Comparison of ENCODE assay signal across 18 cellular contexts in genomic region chr18:37453754-37454153, GRCh38.
DNase-seq lines count a peak whose midpoint lies in the region; ATAC-seq and TF ChIP-seq lines count a peak whose summit lies in the region.
"Had no signal": no experiment of that assay in that cellular context is flagged by ENCODE, and none has a peak within 500 bp of the region (broad histone marks: within the 10 kb centered on the region; RNA-seq: fewer than 3 reads in every experiment).

No MANE protein-coding gene starts in this region.

- H3K79me1 ChIP-seq in IMR-90 (ENCODE audit: low read depth in 1 of 2, low read length in 2 of 2) = no peaks in the 10 kb centered on the region

- H3K23ac ChIP-seq in IMR-90 (ENCODE audit: low read depth, low read length) = no peak overlapping the region

- dilution Hi-C loops in IMR-90 (cut with HindIII; ENCODE audit: low sequenced_read_pairs, unreplicated experiment) = no loop called here

- no peak overlapping the region for H3K14ac ChIP-seq in IMR-90 (replicated peaks; ENCODE audit: low read depth, low read length)

- 0 out of 2 replicates have a peak, but pooled peaks have one; percentile 19 for ATAC-seq in IMR-90 (ENCODE audit: low read depth)
- ATAC-seq in right cardiac atrium = no peak
- ATAC-seq: PC-3 had no signal

- H4K91ac ChIP-seq in IMR-90 (ENCODE audit: insufficient read depth, low read depth, low read length) = no peak overlapping the region

- TF ChIP-seq RAD21 in IMR-90 (IDR thresholded peaks at IDR 0.05; ENCODE audit: low read length) = no peak

- CTCF ChIA-PET in IMR-90 (lab: Yijun Ruan, JAX) = interaction anchor here (0.5 kb wide), 1 partner anchor 388 kb away, joined by 3 read pairs; no protein-coding TSS in a partner anchor

- H2BK5ac ChIP-seq in IMR-90 (ENCODE audit: low read depth, low read length, poor library complexity, severe bottlenecking) = no peak overlapping the region

- no peak overlapping the region for H4K5ac ChIP-seq in IMR-90 (ENCODE audit: low read depth, low read length)

- H2AK9ac ChIP-seq in IMR-90 (replicated peaks; ENCODE audit: low read depth, low read length, poor library complexity) = no peak overlapping the region

- DNase-seq in IMR-90 (no peak), colonic mucosa (no peak), mucosa of gallbladder (ENCODE audit: low spot score) (peak; percentile 36), sigmoid colon (no peak), right cardiac atrium (no peak), NCI-H2029 treated with DMSO at 0.1 percent for 48 hours (lab: John Stamatoyannopoulos, UW) (no peak), anterior cingulate cortex (lab: John Stamatoyannopoulos, UW) (no peak)
- no peak for DNase-seq in effector memory CD4-positive, alpha-beta T cell
- DNase-seq: Calu3; CD4-positive, alpha-beta T cell; DND-41; GDM1; KG1; NCI-H1092 treated with DMSO at 0.1 percent for 48 hours; NCI-H1694; NCI-H345; PC-3 had no signal

- H2AFZ ChIP-seq in IMR-90 (replicated peaks; ENCODE audit: low read length, poor library complexity) = no peak overlapping the region
- H2AFZ ChIP-seq: GM23248 had no signal

- H3K9me3 ChIP-seq in IMR-90 (ENCODE audit: control insufficient read depth, insufficient read depth, low read length) (no peaks in the 10 kb centered on the region), colonic mucosa (no peaks in the 10 kb centered on the region), sigmoid colon (no peaks in the 10 kb centered on the region), right cardiac atrium (ENCODE audit: control insufficient read depth, low read length) (no peaks in the 10 kb centered on the region)
- no peaks in the 10 kb centered on the region for H3K9me3 ChIP-seq in effector memory CD4-positive, alpha-beta T cell (ENCODE audit: control insufficient read depth, low read length)

- intact Hi-C loops in IMR-90 (cut with micrococcal nuclease) (no loop called here), colonic mucosa (cut with DNase I) (no loop called here), sigmoid colon (cut with DNase I) (no loop called here), right cardiac atrium (cut with DNase I) (no loop called here)

- H3K27me3 ChIP-seq in IMR-90 (ENCODE audit: control insufficient read depth, insufficient read depth, low read length) = peaks cover 14% of the 10 kb centered on the region; the same call in 1 of the 2 replicates
- H3K27me3 ChIP-seq in colonic mucosa = no peaks in the 10 kb centered on the region
- H3K27me3 ChIP-seq in sigmoid colon = no peaks in the 10 kb centered on the region
- H3K27me3 ChIP-seq in effector memory CD4-positive, alpha-beta T cell (replicated peaks; ENCODE audit: control insufficient read depth, insufficient read depth, low read length, poor library complexity, severe bottlenecking) = no peaks in the 10 kb centered on the region
- H3K27me3 ChIP-seq in right cardiac atrium (ENCODE audit: control insufficient read depth, insufficient read depth) = no peaks in the 10 kb centered on the region

- POLR2A ChIA-PET in IMR-90 (lab: Charles Lee; ENCODE audit: unreplicated experiment) = no interaction called here

- no peak overlapping the region for H2BK120ac ChIP-seq in IMR-90 (ENCODE audit: low read depth, low read length)

- no peak overlapping the region for H3K4me2 ChIP-seq in IMR-90 (ENCODE audit: low read depth, low read length)

- H2BK15ac ChIP-seq in IMR-90 (ENCODE audit: low read depth, low read length) = no peak overlapping the region

- H3K4me1 ChIP-seq in IMR-90 (ENCODE audit: control insufficient read depth, insufficient read depth, low read length) (peaks cover 11% of the 10 kb centered on the region; the same call in 1 of the 2 replicates), colonic mucosa (no peaks in the 10 kb centered on the region), sigmoid colon (peaks cover 0 to 41% (median 30%) of the 10 kb centered on the region in 4 donors), right cardiac atrium (ENCODE audit: control insufficient read depth, insufficient read depth, low read length) (no peaks in the 10 kb centered on the region)
- no peaks in the 10 kb centered on the region for H3K4me1 ChIP-seq in effector memory CD4-positive, alpha-beta T cell (ENCODE audit: control insufficient read depth, insufficient read depth, low read length, poor library complexity, severe bottlenecking)

- WGBS in IMR-90 (ENCODE audit: extremely low coverage in 2 of 2, insufficient read length in 1 of 2), 2 experiments = no CpG with 5 or more reads among the region's 3 CpGs
- WGBS in sigmoid colon, 2 donors = 68 to 69% methylated on average over 3 of the region's 3 CpGs
- 61% methylated on average over 3 of the region's 3 CpGs for WGBS in right cardiac atrium

- H3K4me3 ChIP-seq in IMR-90 (ENCODE audit: insufficient read depth, low read depth, low read length) (no peak overlapping the region), colonic mucosa (no peak overlapping the region), sigmoid colon (no peak overlapping the region), right cardiac atrium (ENCODE audit: low read length) (no peak overlapping the region)
- no peak overlapping the region for H3K4me3 ChIP-seq in effector memory CD4-positive, alpha-beta T cell (ENCODE audit: insufficient read depth, low read depth, low read length, poor library complexity, severe bottlenecking)
- H3K4me3 ChIP-seq: GM23248 had no signal

- no peak for TF ChIP-seq CTCF in IMR-90 (conservative IDR thresholded peaks at IDR 0.05; ENCODE audit: low read depth, low read length)
- TF ChIP-seq CTCF in colonic mucosa (IDR thresholded peaks at IDR 0.05) = no peak
- TF ChIP-seq CTCF in sigmoid colon (IDR thresholded peaks at IDR 0.05) = no peak

- in situ Hi-C loops in IMR-90 (cut with MboI; ENCODE audit: low sequenced_read_pairs) = no loop called here

- peak overlapping the region; percentile 17; the same call in 1 of the 2 replicates for H3K27ac ChIP-seq in IMR-90 (ENCODE audit: insufficient read depth, low read length)
- peak overlapping the region; percentile 12 for H3K27ac ChIP-seq in colonic mucosa
- peak overlapping the region in 3 of 4 donors; percentile 35 to 65 (median 52) for H3K27ac ChIP-seq in sigmoid colon
- H3K27ac ChIP-seq in effector memory CD4-positive, alpha-beta T cell (ENCODE audit: insufficient read depth, low read length, poor library complexity, severe bottlenecking) = no peak overlapping the region
- no peak overlapping the region for H3K27ac ChIP-seq in right cardiac atrium (ENCODE audit: low read length)
- H3K27ac ChIP-seq: GM23248 had no signal

- no peak overlapping the region for H2AK5ac ChIP-seq in IMR-90 (ENCODE audit: low read depth, low read length)

- no peak for TF ChIP-seq POLR2A in IMR-90 (IDR thresholded peaks at IDR 0.05; ENCODE audit: low read depth, low read length)
- TF ChIP-seq POLR2A in sigmoid colon (IDR thresholded peaks at IDR 0.05) = no peak

- H4K8ac ChIP-seq in IMR-90 (ENCODE audit: low read depth in 2 of 2, low read length in 2 of 2) = no peak overlapping the region

- H3K36me3 ChIP-seq in IMR-90 (ENCODE audit: control insufficient read depth, insufficient read depth, low read length) = no peaks in the 10 kb centered on the region
- H3K36me3 ChIP-seq in colonic mucosa = no peaks in the 10 kb centered on the region
- H3K36me3 ChIP-seq in sigmoid colon = no peaks in the 10 kb centered on the region
- H3K36me3 ChIP-seq in effector memory CD4-positive, alpha-beta T cell (ENCODE audit: control insufficient read depth, insufficient read depth, low read length) = no peaks in the 10 kb centered on the region

- BruUV-seq in IMR-90 (replicated peaks; lab: Mats Ljungman, UMichigan) = no TSS peak

- no peak overlapping the region for H3K56ac ChIP-seq in IMR-90 (ENCODE audit: extremely low read depth, insufficient read depth, low read length)

- no peak overlapping the region for H3K9ac ChIP-seq in IMR-90 (ENCODE audit: low read depth, low read length)
- H3K9ac ChIP-seq in colonic mucosa (ENCODE audit: low read depth in 2 of 2, low read length in 2 of 2) = no peak overlapping the region
- H3K9ac ChIP-seq: GM23248 had no signal

- no peak for TF ChIP-seq EP300 in sigmoid colon (IDR thresholded peaks at IDR 0.05)

- no peaks in the 10 kb centered on the region; the same call in 1 of the 2 replicates for H3K9me1 ChIP-seq in IMR-90 (ENCODE audit: insufficient read depth, low read length)

- H4K20me1 ChIP-seq in IMR-90 (ENCODE audit: insufficient read depth, low read length) = no peaks in the 10 kb centered on the region

- no peak overlapping the region for H2BK20ac ChIP-seq in IMR-90 (ENCODE audit: low read depth, low read length)

- H3K18ac ChIP-seq in IMR-90 (ENCODE audit: low read depth, low read length) = no peak overlapping the region; the same call in 1 of the 2 replicates

- no peak overlapping the region for H3K4ac ChIP-seq in IMR-90 (ENCODE audit: low read depth, low read length)

TF ChIP-seq in IMR-90, 13 proteins besides CTCF, POLR2A, EP300 and RAD21 (continues in another document):
- TF ChIP-seq MXI1 (IDR thresholded peaks at IDR 0.05; ENCODE audit: borderline replicate concordance, low read depth, low read length) (no peak), NFE2L2 (IDR thresholded peaks at IDR 0.05; ENCODE audit: low read depth, low read length) (no peak), ELK1 (IDR thresholded peaks at IDR 0.05; ENCODE audit: borderline replicate concordance, low read depth, low read length) (no peak), CHD1 (IDR thresholded peaks at IDR 0.05; ENCODE audit: low read depth, low read length) (no peak), FOS (IDR thresholded peaks at IDR 0.05; ENCODE audit: low read depth, low read length) (no peak), RFX5 (IDR thresholded peaks at IDR 0.05; ENCODE audit: low read depth, low read length) (no peak), RCOR1 (IDR thresholded peaks at IDR 0.05; ENCODE audit: insufficient replicate concordance, low read length) (no peak), CEBPB (IDR thresholded peaks at IDR 0.05; ENCODE audit: low read depth, low read length) (no peak), MAZ (IDR thresholded peaks at IDR 0.05; ENCODE audit: borderline replicate concordance, low read depth, low read length) (no peak), SMC3 (IDR thresholded peaks at IDR 0.05; ENCODE audit: low read depth, low read length) (no peak), BHLHE40 (IDR thresholded peaks at IDR 0.05; ENCODE audit: low read depth, low read length) (no peak)

Comparison
In these comparisons a context has a peak if more than half of its experiments do, and no peak if none do; other contexts are left out.
1. H3K27ac ChIP-seq: peak in IMR-90 (single experiment), colonic mucosa (single experiment) and sigmoid colon (3 of 4); none in effector memory CD4-positive, alpha-beta T cell (single experiment) and right cardiac atrium (single experiment).